8 cellular contexts compared by ENCODE assay signal in genomic region chr7:134546903-134547737, GRCh38. TPM values are rescaled to one million over a fixed set of nuclear protein-coding genes. Genes with fewer than 3 reads are reported as not detected.
DNase-seq lines count a peak whose midpoint lies in the region; ATAC-seq and TF ChIP-seq lines count a peak whose summit lies in the region.

No MANE protein-coding gene starts in this region.

- H3K36me3 ChIP-seq in endocrine pancreas (ENCODE audit: control insufficient read depth, insufficient read depth, low read length) (no peaks in the 10 kb centered on the region), mesendoderm (ENCODE audit: control insufficient read depth, insufficient read depth, low read length) (no peaks in the 10 kb centered on the region)

- H2AK5ac ChIP-seq in mesendoderm (ENCODE audit: low read length): no peak overlapping the region

- H3K9me3 Mint-ChIP-seq in activated CD8-positive, alpha-beta T cell treated with anti-CD3 and anti-CD28 coated beads for 36 hours: no peaks in the 10 kb centered on the region

- no peak overlapping the region for H2BK5ac ChIP-seq in mesendoderm (ENCODE audit: low read length)

- no peak overlapping the region for H3K27ac Mint-ChIP-seq in activated CD8-positive, alpha-beta T cell treated with anti-CD3 and anti-CD28 coated beads for 36 hours

- no peaks in the 10 kb centered on the region for H3K79me2 ChIP-seq in mesendoderm (ENCODE audit: control insufficient read depth, insufficient read depth, low read length)

- H3K36me3 Mint-ChIP-seq in activated CD8-positive, alpha-beta T cell treated with anti-CD3 and anti-CD28 coated beads for 36 hours (ENCODE audit: low read depth): no peaks in the 10 kb centered on the region

- DNase-seq in ACHN (peak; percentile 76), NCI-H524 treated with DMSO at 0.1 percent for 48 hours (lab: John Stamatoyannopoulos, UW) (peak; percentile 85), mesendoderm (peak; percentile 65)
- DNase-seq in activated CD8-positive, alpha-beta T cell treated with anti-CD3 and anti-CD28 coated beads for 36 hours: peak; percentile 80
- DNase-seq in stimulated activated CD8-positive, alpha-beta memory T cell treated with anti-CD3 and anti-CD28 coated beads, Interleukin-15, amount 100 ng/mL, for 24 hours (ENCODE audit: low read depth): peak; percentile 34

- H2BK120ac ChIP-seq in mesendoderm (ENCODE audit: low read depth, low read length): no peak overlapping the region

- peak overlapping the region; percentile 78 for H3K56ac ChIP-seq in mesendoderm (ENCODE audit: low read length)

- ATAC-seq in GM18861 (IDR thresholded peaks at IDR 0.05; ENCODE audit: unreplicated experiment) (peak; percentile 26), HG03139 (IDR thresholded peaks at IDR 0.05; ENCODE audit: unreplicated experiment) (peak; percentile 34)
- ATAC-seq in activated CD8-positive, alpha-beta T cell treated with anti-CD3 and anti-CD28 coated beads for 36 hours: peak; percentile 83

- no peak overlapping the region for H3K23ac ChIP-seq in mesendoderm (ENCODE audit: low read length)

- H3K79me1 ChIP-seq in mesendoderm (ENCODE audit: low read length): no peaks in the 10 kb centered on the region

- no peak overlapping the region for H4K8ac ChIP-seq in mesendoderm (ENCODE audit: low read depth, low read length)

- TF ChIP-seq CTCF in activated CD8-positive, alpha-beta T cell treated with anti-CD3 and anti-CD28 coated beads for 36 hours (IDR thresholded peaks at IDR 0.05): peak; percentile 74

- H3K4me3 Mint-ChIP-seq in activated CD8-positive, alpha-beta T cell treated with anti-CD3 and anti-CD28 coated beads for 36 hours: no peak overlapping the region

- no peaks in the 10 kb centered on the region for H3K9me3 ChIP-seq in endocrine pancreas (ENCODE audit: control insufficient read depth, low read length)

- no peak overlapping the region for H4K5ac ChIP-seq in mesendoderm (ENCODE audit: low read length)

- no peak overlapping the region for H3K4ac ChIP-seq in mesendoderm (ENCODE audit: low read depth, low read length)

- no CpG with 5 or more reads among the region's 9 CpGs for WGBS in mesendoderm (ENCODE audit: extremely low coverage, insufficient coverage, low lambda C conversion rate)

- H3K27me3 Mint-ChIP-seq in activated CD8-positive, alpha-beta T cell treated with anti-CD3 and anti-CD28 coated beads for 36 hours: peaks cover 16% of the 10 kb centered on the region

- CTCF ChIA-PET in activated CD8-positive, alpha-beta T cell treated with anti-CD3 and anti-CD28 coated beads for 36 hours (lab: Charles Lee): interaction anchor here (0.6 to 3.3 kb wide), 24 partner anchors 8 to 276 kb away, joined by 3 to 41 read pairs (median 3); no protein-coding TSS in a partner anchor

- H3K4me1 Mint-ChIP-seq in activated CD8-positive, alpha-beta T cell treated with anti-CD3 and anti-CD28 coated beads for 36 hours (ENCODE audit: low read depth): no peaks in the 10 kb centered on the region

- H3K9ac ChIP-seq in endocrine pancreas (ENCODE audit: control insufficient read depth, insufficient read depth, low read length) (no peak overlapping the region), mesendoderm (ENCODE audit: low read length) (peak overlapping the region; percentile 49)

- H3K4me1 ChIP-seq in endocrine pancreas (ENCODE audit: control insufficient read depth, insufficient read depth, low read length): no peaks in the 10 kb centered on the region
- H3K4me1 ChIP-seq in mesendoderm (ENCODE audit: control insufficient read depth, low read depth, low read length): peaks cover 2% of the 10 kb centered on the region

- H3K27me3 ChIP-seq in endocrine pancreas (ENCODE audit: control insufficient read depth, insufficient read depth, low read length) (no peaks in the 10 kb centered on the region), mesendoderm (ENCODE audit: insufficient read depth, low read length, poor library complexity) (no peaks in the 10 kb centered on the region)

- peak overlapping the region; percentile 55 for H3K4me2 ChIP-seq in mesendoderm (ENCODE audit: low read length)

- POLR2A ChIA-PET in activated CD8-positive, alpha-beta T cell treated with anti-CD3 and anti-CD28 coated beads for 36 hours (lab: Charles Lee): no interaction called here

- peak overlapping the region; percentile 52 for H3K18ac ChIP-seq in mesendoderm (ENCODE audit: low read length)

- H3K4me3 ChIP-seq in endocrine pancreas (ENCODE audit: control insufficient read depth, insufficient read depth, low read length) (peak overlapping the region; percentile 24), mesendoderm (ENCODE audit: low read length) (no peak overlapping the region)

- H3K27ac ChIP-seq in mesendoderm (ENCODE audit: low read depth, low read length): peak overlapping the region; percentile 65

- H2BK15ac ChIP-seq in mesendoderm (replicated peaks; ENCODE audit: low read depth): no peak overlapping the region

- in situ Hi-C loops in ACHN (cut with HindIII; ENCODE audit: low pct_ligation_motif_present, low pct_unique_long_range_greater_than_20kb, low sequenced_read_pairs): no loop called here

- intact Hi-C loops in activated CD8-positive, alpha-beta T cell treated with anti-CD3 and anti-CD28 coated beads for 36 hours (cut with micrococcal nuclease): loop anchor here (2.0 kb wide), 1 partner anchor 114 kb away; no protein-coding TSS in a partner anchor

RNA-seq across cellular contexts. Expression of gene AKR1B15, which starts 1.8 kb away (rescaled TPM):
- not detected for total RNA-seq in activated CD8-positive, alpha-beta T cell treated with anti-CD3 and anti-CD28 coated beads for 36 hours
- 0.10 TPM for polyA plus RNA-seq in mesendoderm (2013, experiment 1 of 2)
- 0.04 TPM for polyA plus RNA-seq in mesendoderm (2013, experiment 2 of 2)

RNA-seq across cellular contexts. Expression of gene AKR1B10, which starts 19.8 kb away (rescaled TPM):
- not detected for total RNA-seq in activated CD8-positive, alpha-beta T cell treated with anti-CD3 and anti-CD28 coated beads for 36 hours
- not detected for polyA plus RNA-seq in mesendoderm (2013, experiment 1 of 2)
- 0.06 TPM for polyA plus RNA-seq in mesendoderm (2013, experiment 2 of 2)

Comparison
In these comparisons a context has a peak if more than half of its experiments do, and no peak if none do; other contexts are left out.
1. DNase-seq: peak in every context shown above with its lines; median percentile 85 in NCI-H524 treated with DMSO at 0.1 percent for 48 hours; 80 in activated CD8-positive, alpha-beta T cell treated with anti-CD3 and anti-CD28 coated beads for 36 hours; 76 in ACHN; 65 in mesendoderm; 34 in stimulated activated CD8-positive, alpha-beta memory T cell treated with anti-CD3 and anti-CD28 coated beads, Interleukin-15, amount 100 ng/mL, for 24 hours.
2. ATAC-seq: peak in every context shown above with its lines; median percentile 83 in activated CD8-positive, alpha-beta T cell treated with anti-CD3 and anti-CD28 coated beads for 36 hours; 34 in HG03139; 26 in GM18861.